Comparison of ENCODE assay signal across 19 cellular contexts in genomic region chr9:21683484-21684175, GRCh38.
A peak's percentile ranks its signal among the peaks of the same experiment; 100 is the strongest.
DNase-seq lines count a peak whose midpoint lies in the region; ATAC-seq, FAIRE-seq and TF ChIP-seq lines count a peak whose summit lies in the region.
"Had no signal": no experiment of that assay in that cellular context is flagged by ENCODE, and none has a peak within 500 bp of the region (broad histone marks: within the 10 kb centered on the region; RNA-seq: fewer than 3 reads in every experiment).

No MANE protein-coding gene starts in this region.

- H3K27me3 Mint-ChIP-seq in MCF 10A (ENCODE audit: insufficient read depth, unreplicated experiment): no peaks in the 10 kb centered on the region
- H3K27me3 Mint-ChIP-seq: CD4-positive, alpha-beta T cell had no signal

- H3K9ac ChIP-seq in endothelial cell of umbilical vein (replicated peaks; ENCODE audit: extremely low read depth, insufficient read depth, low read length) (peak overlapping the region; percentile 85), smooth muscle cell (ENCODE audit: low read depth) (peak overlapping the region; percentile 39)
- H3K9ac ChIP-seq: KMS-11 had no signal

- H3K79me2 ChIP-seq in endothelial cell of umbilical vein (ENCODE audit: control insufficient read depth, insufficient read depth, low read length) (peaks cover 9% of the 10 kb centered on the region), smooth muscle cell (ENCODE audit: low read depth) (no peaks in the 10 kb centered on the region)

- no peak overlapping the region for H3K4me3 Mint-ChIP-seq in MCF 10A (ENCODE audit: unreplicated experiment)
- H3K4me3 Mint-ChIP-seq: CD4-positive, alpha-beta T cell had no signal

- intact Hi-C loops in MCF 10A (cut with micrococcal nuclease) (loop anchor here (5.0 kb wide), 1 partner anchor 126 kb away; no protein-coding TSS in a partner anchor), breast epithelium (cut with DNase I; ENCODE audit: low total_unique reads) (no loop called here), endothelial cell of umbilical vein (cut with micrococcal nuclease) (loop anchor here (1.0 to 10.0 kb wide), 3 partner anchors 92 to 421 kb away; no protein-coding TSS in a partner anchor)

- BruUV-seq in MCF 10A (replicated peaks; lab: Mats Ljungman, UMichigan) (TSS peak; percentile 61), endothelial cell of umbilical vein (replicated peaks; lab: Mats Ljungman, UMichigan) (TSS peak; percentile 29)

- CTCF ChIA-PET in MCF 10A (lab: Yijun Ruan, JAX) (interaction anchor here (0.6 to 2.7 kb wide), 5 partner anchors 25 to 555 kb away, joined by 4 to 10 read pairs (median 4); no protein-coding TSS in a partner anchor), endothelial cell of umbilical vein (lab: Charles Lee) (interaction anchor here (0.6 to 1.9 kb wide), 6 partner anchors 25 to 133 kb away, joined by 3 to 8 read pairs (median 4); no protein-coding TSS in a partner anchor)

- H3K27ac Mint-ChIP-seq in MCF 10A (ENCODE audit: low read depth, unreplicated experiment): no peak overlapping the region
- H3K27ac Mint-ChIP-seq: CD4-positive, alpha-beta T cell had no signal

- WGBS in smooth muscle cell (ENCODE audit: low lambda C conversion rate): 84% methylated on average over 4 of the region's 4 CpGs

- no peaks in the 10 kb centered on the region for H3K4me1 ChIP-seq in breast epithelium
- peaks cover 89% of the 10 kb centered on the region for H3K4me1 ChIP-seq in endothelial cell of umbilical vein (ENCODE audit: control insufficient read depth, extremely low read depth, insufficient read depth, low read length)
- peaks cover 26% of the 10 kb centered on the region for H3K4me1 ChIP-seq in smooth muscle cell (ENCODE audit: low read depth)

- no peaks in the 10 kb centered on the region for H3K9me3 Mint-ChIP-seq in MCF 10A (ENCODE audit: unreplicated experiment)
- H3K9me3 Mint-ChIP-seq: CD4-positive, alpha-beta T cell had no signal

- no peaks in the 10 kb centered on the region for H3K9me1 ChIP-seq in endothelial cell of umbilical vein (replicated peaks; ENCODE audit: control insufficient read depth, extremely low read depth, insufficient read depth, low read length)

- no peak for TF ChIP-seq CTCF in MCF 10A (IDR thresholded peaks at IDR 0.05; ENCODE audit: unreplicated experiment)
- no peak for TF ChIP-seq CTCF in breast epithelium (IDR thresholded peaks at IDR 0.05)
- no peak for TF ChIP-seq CTCF in endothelial cell of umbilical vein (IDR thresholded peaks at IDR 0.05; ENCODE audit: extremely low read depth in 1 of 2, insufficient read depth in 1 of 2, low read depth in 1 of 2, low read length in 2 of 2)
- TF ChIP-seq CTCF in smooth muscle cell (IDR thresholded peaks at IDR 0.05; ENCODE audit: borderline replicate concordance, insufficient read depth, poor library complexity, severe bottlenecking): no peak

- H3F3A ChIP-seq in smooth muscle cell (ENCODE audit: low read depth): peaks cover 12% of the 10 kb centered on the region

- TF ChIP-seq POLR2A in breast epithelium (IDR thresholded peaks at IDR 0.05) (no peak), endothelial cell of umbilical vein (IDR thresholded peaks at IDR 0.05; ENCODE audit: low read depth, low read length) (peak; percentile 40)

- peaks cover 24% of the 10 kb centered on the region for H3K4me1 Mint-ChIP-seq in MCF 10A (ENCODE audit: insufficient read depth, unreplicated experiment)

- H3K4me2 ChIP-seq in endothelial cell of umbilical vein (ENCODE audit: insufficient read depth, low read length) (peak overlapping the region; percentile 57), smooth muscle cell (peak overlapping the region; percentile 47)
- H3K4me2 ChIP-seq: KMS-11 had no signal

- DNase-seq in MCF 10A (ENCODE audit: unreplicated experiment): no peak
- DNase-seq in breast epithelium (ENCODE audit: low spot score in 2 of 2): no peak
- peak; percentile 90 for DNase-seq in RKO (ENCODE audit: low spot score)
- DNase-seq in endothelial cell of umbilical vein (ENCODE audit: low read depth, low spot score): no peak
- DNase-seq in smooth muscle cell (lab: John Stamatoyannopoulos, UW; ENCODE audit: unreplicated experiment): no peak
- no peak for DNase-seq in central memory CD4-positive, alpha-beta T cell
- no peak for DNase-seq in A172 (ENCODE audit: low spot score)
- DNase-seq: CD4-positive, alpha-beta T cell; GF-D8; H7; MG63; NCI-H1105; NCI-H187; SHP77 had no signal

- dilution Hi-C loops in endothelial cell of umbilical vein (cut with MboI; ENCODE audit: extremely low pct_ligation_motif_present, low sequenced_read_pairs): loop anchor here (10.0 kb wide), 1 partner anchor 129 kb away; no protein-coding TSS in a partner anchor

- H3K36me3 Mint-ChIP-seq in MCF 10A (ENCODE audit: insufficient read depth, unreplicated experiment): no peaks in the 10 kb centered on the region

- no peak for ATAC-seq in HG03442 (IDR thresholded peaks at IDR 0.05; ENCODE audit: unreplicated experiment)
- ATAC-seq: SK-N-SH treated with all-trans-retinoic acid at 6 μM for 48 hours had no signal

- H2AFZ ChIP-seq in endothelial cell of umbilical vein (ENCODE audit: low read depth, low read length) (no peak overlapping the region), smooth muscle cell (ENCODE audit: low read depth) (no peak overlapping the region)

- no peak overlapping the region for H3K4me3 ChIP-seq in breast epithelium
- no peak overlapping the region for H3K4me3 ChIP-seq in endothelial cell of umbilical vein (replicated peaks in 1 of 3; ENCODE audit: insufficient read depth in 1 of 3, low read depth in 1 of 3, low read length in 3 of 3)
- H3K4me3 ChIP-seq in smooth muscle cell: no peak overlapping the region
- H3K4me3 ChIP-seq: MG63 had no signal

- H3K27ac ChIP-seq in breast epithelium (no peak overlapping the region), endothelial cell of umbilical vein (ENCODE audit: insufficient read depth, low read depth, low read length) (peak overlapping the region; percentile 96), smooth muscle cell (ENCODE audit: low read depth) (peak overlapping the region; percentile 88)
- H3K27ac ChIP-seq: HL-60, KMS-11 had no signal

- H3K9me3 ChIP-seq in breast epithelium (no peaks in the 10 kb centered on the region), endothelial cell of umbilical vein (replicated peaks; ENCODE audit: control insufficient read depth, insufficient read depth, low read length) (no peaks in the 10 kb centered on the region), smooth muscle cell (replicated peaks; ENCODE audit: low read depth) (no peaks in the 10 kb centered on the region)
- H3K9me3 ChIP-seq: MG63 had no signal

- POLR2A ChIA-PET in MCF 10A (lab: Yijun Ruan, JAX) (interaction anchor here (0.6 to 4.2 kb wide), 8 partner anchors 29 to 534 kb away, joined by 3 to 23 read pairs (median 6); no protein-coding TSS in a partner anchor), endothelial cell of umbilical vein (lab: Charles Lee) (interaction anchor here (0.5 kb wide), 1 partner anchor 249 kb away, joined by 3 read pairs; no protein-coding TSS in a partner anchor)

- no peaks in the 10 kb centered on the region for H3K27me3 ChIP-seq in breast epithelium
- H3K27me3 ChIP-seq in endothelial cell of umbilical vein (ENCODE audit: control insufficient read depth in 2 of 2, insufficient read depth in 2 of 2, low read length in 2 of 2): no peaks in the 10 kb centered on the region
- no peaks in the 10 kb centered on the region for H3K27me3 ChIP-seq in smooth muscle cell (ENCODE audit: low read depth)
- H3K27me3 ChIP-seq: MG63 had no signal

- no peaks in the 10 kb centered on the region for H3K36me3 ChIP-seq in breast epithelium
- no peaks in the 10 kb centered on the region for H3K36me3 ChIP-seq in endothelial cell of umbilical vein (ENCODE audit: control insufficient read depth in 2 of 2, extremely low read depth in 1 of 2, insufficient read depth in 2 of 2, low read length in 2 of 2)
- no peaks in the 10 kb centered on the region for H3K36me3 ChIP-seq in smooth muscle cell (ENCODE audit: low read depth)
- H3K36me3 ChIP-seq: MG63 had no signal

- no peak for FAIRE-seq in endothelial cell of umbilical vein (lab: Jason Lieb, UNC)
- FAIRE-seq: D721Med had no signal

- H4K20me1 ChIP-seq in endothelial cell of umbilical vein (replicated peaks; ENCODE audit: control insufficient read depth, extremely low read depth, insufficient read depth, low read length) (no peaks in the 10 kb centered on the region), smooth muscle cell (ENCODE audit: low read depth) (no peaks in the 10 kb centered on the region)

TF ChIP-seq in endothelial cell of umbilical vein, 7 proteins besides CTCF, POLR2A, EP300 and RAD21:
- TF ChIP-seq MYC (IDR thresholded peaks at IDR 0.05; ENCODE audit: low read depth, low read length) (no peak), POLR2AphosphoS5 (IDR thresholded peaks at IDR 0.05; ENCODE audit: insufficient read depth, low read depth, low read length) (peak; percentile 47), EZH2 (IDR thresholded peaks at IDR 0.05; ENCODE audit: borderline replicate concordance, low read depth, low read length, severe bottlenecking) (no peak), JUN (IDR thresholded peaks at IDR 0.05; ENCODE audit: borderline replicate concordance, insufficient read depth, insufficient read length, low read depth) (no peak), FOS (IDR thresholded peaks at IDR 0.05; ENCODE audit: borderline replicate concordance, insufficient read depth, low read length) (no peak), GATA2 (IDR thresholded peaks at IDR 0.05; ENCODE audit: insufficient read depth, insufficient read length, low read depth, low read length) (no peak)
- TF ChIP-seq, protein P1, sequence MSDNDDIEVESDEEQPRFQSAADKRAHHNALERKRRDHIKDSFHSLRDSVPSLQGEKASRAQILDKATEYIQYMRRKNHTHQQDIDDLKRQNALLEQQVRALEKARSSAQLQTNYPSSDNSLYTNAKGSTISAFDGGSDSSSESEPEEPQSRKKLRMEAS (IDR thresholded peaks at IDR 0.05; ENCODE audit: insufficient read depth, insufficient read length): no peak

Comparison
In these comparisons a context has a peak if more than half of its experiments do, and no peak if none do; other contexts are left out.
1. H3K27ac ChIP-seq: peak in endothelial cell of umbilical vein (single experiment) and smooth muscle cell (single experiment); none in breast epithelium (0 of 2).